In the genomic region with DNA sequence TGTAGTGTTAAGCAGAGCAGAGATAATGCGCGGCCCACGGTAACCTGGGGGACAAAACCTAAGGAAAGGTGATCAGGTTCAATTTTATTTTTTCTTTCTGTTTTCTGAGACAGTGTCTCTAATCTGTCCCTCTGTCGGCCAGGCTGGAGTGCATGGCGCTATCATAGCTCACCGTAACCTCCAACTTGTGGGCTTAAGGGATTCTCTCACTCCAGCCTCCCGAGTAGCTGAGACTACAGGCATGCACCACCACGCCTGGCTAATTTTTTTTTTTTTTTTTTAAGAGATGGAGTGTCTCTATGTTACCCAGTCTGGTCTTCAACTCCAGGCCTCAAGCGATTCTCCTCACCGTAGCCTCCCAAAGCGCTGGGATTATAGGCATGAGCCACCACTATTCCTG, we compare ENCODE assay signal across 6 cellular contexts. TPM values are rescaled to one million over a fixed set of nuclear protein-coding genes. Genes with fewer than 3 reads are reported as not detected.
DNase-seq lines count a peak whose midpoint lies in the region.

No MANE protein-coding gene starts in this region.

- H3K27ac Mint-ChIP-seq in CD8-positive, alpha-beta memory T cell = peak overlapping the region in 1 of 8 donors; percentile 34
- H3K27ac Mint-ChIP-seq in activated naive CD8-positive, alpha-beta T cell treated with anti-CD3 and anti-CD28 coated beads for 36 hours = no peak overlapping the region

- H3K36me3 ChIP-seq in CD8-positive, alpha-beta memory T cell (ENCODE audit: insufficient read depth, low read length) = no peaks in the 10 kb centered on the region
- no peaks in the 10 kb centered on the region for H3K36me3 ChIP-seq in mucosa of rectum (ENCODE audit: control insufficient read depth in 2 of 2, insufficient read depth in 2 of 2, low read length in 2 of 2)

- in situ Hi-C loops in ACHN (cut with HindIII; ENCODE audit: low pct_ligation_motif_present, low pct_unique_long_range_greater_than_20kb, low sequenced_read_pairs) = no loop called here

- H3K9me3 Mint-ChIP-seq in CD8-positive, alpha-beta memory T cell = no peaks in the 10 kb centered on the region
- no peaks in the 10 kb centered on the region for H3K9me3 Mint-ChIP-seq in activated naive CD8-positive, alpha-beta T cell treated with anti-CD3 and anti-CD28 coated beads for 36 hours

- peaks cover 21 to 24% of the 10 kb centered on the region in 2 donors for H3K27me3 Mint-ChIP-seq in CD8-positive, alpha-beta memory T cell
- H3K27me3 Mint-ChIP-seq in activated naive CD8-positive, alpha-beta T cell treated with anti-CD3 and anti-CD28 coated beads for 36 hours = peaks cover 26% of the 10 kb centered on the region

- H3K4me1 Mint-ChIP-seq in CD8-positive, alpha-beta memory T cell = peaks cover 16 to 20% (median 18%) of the 10 kb centered on the region in 3 donors
- H3K4me1 Mint-ChIP-seq in activated naive CD8-positive, alpha-beta T cell treated with anti-CD3 and anti-CD28 coated beads for 36 hours = peaks cover 14% of the 10 kb centered on the region

- H3K9me3 ChIP-seq in CD8-positive, alpha-beta memory T cell (ENCODE audit: low read length) = no peaks in the 10 kb centered on the region
- no peaks in the 10 kb centered on the region for H3K9me3 ChIP-seq in mucosa of rectum (ENCODE audit: control insufficient read depth in 2 of 2, low read length in 2 of 2)

- no peak overlapping the region for H3K9ac ChIP-seq in mucosa of rectum (ENCODE audit: low read depth in 1 of 2, low read length in 2 of 2)

- H3K4me3 Mint-ChIP-seq in CD8-positive, alpha-beta memory T cell = peak overlapping the region; percentile 71 to 90 (median 84)
- peak overlapping the region; percentile 80 for H3K4me3 Mint-ChIP-seq in activated naive CD8-positive, alpha-beta T cell treated with anti-CD3 and anti-CD28 coated beads for 36 hours

- CTCF ChIA-PET in CD8-positive, alpha-beta memory T cell (lab: Charles Lee) = interaction anchor here (1.3 to 2.6 kb wide), 3 partner anchors 15 to 92 kb away, joined by 3 to 11 read pairs (median 4); partner anchors contain the start of gene NUDT17

- H3K4me3 ChIP-seq in CD8-positive, alpha-beta memory T cell (ENCODE audit: low read length) = peak overlapping the region; percentile 74
- peak overlapping the region; percentile 68 to 80 for H3K4me3 ChIP-seq in mucosa of rectum (ENCODE audit: low read length in 2 of 2)

- POLR2A ChIA-PET in CD8-positive, alpha-beta memory T cell (lab: Charles Lee) = interaction anchor here (0.7 to 1.6 kb wide), 2 partner anchors 78 to 148 kb away, joined by 4 read pairs; partner anchors contain the start of genes ANKRD34A and POLR3GL

- H3K4me1 ChIP-seq in CD8-positive, alpha-beta memory T cell (ENCODE audit: insufficient read depth, low read length) = peaks cover 13% of the 10 kb centered on the region
- H3K4me1 ChIP-seq in mucosa of rectum (ENCODE audit: control insufficient read depth in 2 of 2, insufficient read depth in 2 of 2, low read length in 2 of 2) = peaks cover 5 to 8% of the 10 kb centered on the region in 2 donors

- no peak overlapping the region for H3K27ac ChIP-seq in CD8-positive, alpha-beta memory T cell (ENCODE audit: low read depth, low read length)
- no peak overlapping the region for H3K27ac ChIP-seq in mucosa of rectum (ENCODE audit: low read depth in 2 of 2, low read length in 2 of 2)

- DNase-seq in CD8-positive, alpha-beta memory T cell = no peak
- DNase-seq in activated naive CD8-positive, alpha-beta T cell treated with anti-CD3 and anti-CD28 coated beads for 36 hours = no peak
- DNase-seq in activated CD4-positive, CD25-positive, alpha-beta regulatory T cell treated with anti-CD3 and anti-CD28 coated beads, Interleukin-2, amount 50 U/mL, for 72 hours = no peak
- DNase-seq in NCI-H187 treated with DMSO at 0.1 percent for 48 hours (lab: John Stamatoyannopoulos, UW) = no peak
- DNase-seq in ACHN = no peak

- no peaks in the 10 kb centered on the region for H3K36me3 Mint-ChIP-seq in CD8-positive, alpha-beta memory T cell
- H3K36me3 Mint-ChIP-seq in activated naive CD8-positive, alpha-beta T cell treated with anti-CD3 and anti-CD28 coated beads for 36 hours = no peaks in the 10 kb centered on the region

- H3K27me3 ChIP-seq in CD8-positive, alpha-beta memory T cell (ENCODE audit: insufficient read depth, low read length, poor library complexity, severe bottlenecking) = peaks cover 18% of the 10 kb centered on the region
- peaks cover 11 to 18% of the 10 kb centered on the region in 2 donors for H3K27me3 ChIP-seq in mucosa of rectum (ENCODE audit: control insufficient read depth in 2 of 2, insufficient read depth in 2 of 2, low read length in 2 of 2)

RNA-seq across cellular contexts. Expression of gene ANKRD35, which starts 0.7 kb away (rescaled TPM):
- total RNA-seq in CD8-positive, alpha-beta memory T cell = 1 to 10 TPM in 1 of 2 experiments, under 1 TPM in 1; 0.80 to 1.0 TPM
- 1.3 TPM for polyA plus RNA-seq in CD8-positive, alpha-beta memory T cell
- total RNA-seq in activated naive CD8-positive, alpha-beta T cell treated with anti-CD3 and anti-CD28 coated beads for 36 hours = under 1 TPM; 0.58 to 0.64 TPM

RNA-seq across cellular contexts. Expression of gene ITGA10, which starts 23.5 kb away (rescaled TPM):
- 1 to 10 TPM; 2.2 to 3.4 TPM for total RNA-seq in CD8-positive, alpha-beta memory T cell
- not detected for polyA plus RNA-seq in CD8-positive, alpha-beta memory T cell
- total RNA-seq in activated naive CD8-positive, alpha-beta T cell treated with anti-CD3 and anti-CD28 coated beads for 36 hours = 1 to 10 TPM in 1 of 2 experiments, under 1 TPM in 1; 0.97 to 1.2 TPM

RNA-seq across cellular contexts. Expression of gene PIAS3, which starts 27.5 kb away (rescaled TPM):
- total RNA-seq in CD8-positive, alpha-beta memory T cell = 10 to 100 TPM; 16.7 to 18.3 TPM
- polyA plus RNA-seq in CD8-positive, alpha-beta memory T cell = 21.2 TPM
- total RNA-seq in activated naive CD8-positive, alpha-beta T cell treated with anti-CD3 and anti-CD28 coated beads for 36 hours = 10 to 100 TPM; 14.7 to 16.4 TPM

RNA-seq across cellular contexts. Expression of gene PEX11B, which starts 32.1 kb away (rescaled TPM):
- 10 to 100 TPM; 42.0 to 43.1 TPM for total RNA-seq in CD8-positive, alpha-beta memory T cell
- polyA plus RNA-seq in CD8-positive, alpha-beta memory T cell = 46.9 TPM
- total RNA-seq in activated naive CD8-positive, alpha-beta T cell treated with anti-CD3 and anti-CD28 coated beads for 36 hours = 10 to 100 TPM; 33.6 to 33.8 TPM

RNA-seq across cellular contexts. Expression of gene RBM8A, which starts 40.9 kb away (rescaled TPM):
- 100 to 1,000 TPM; 387 to 397 TPM for total RNA-seq in CD8-positive, alpha-beta memory T cell
- 192 TPM for polyA plus RNA-seq in CD8-positive, alpha-beta memory T cell
- total RNA-seq in activated naive CD8-positive, alpha-beta T cell treated with anti-CD3 and anti-CD28 coated beads for 36 hours = 100 to 1,000 TPM; 345 to 349 TPM
